ENCODE assay signal across 10 cellular contexts in genomic region chr4:185332575-185333464, GRCh38.
DNase-seq lines count a peak whose midpoint lies in the region; ATAC-seq and TF ChIP-seq lines count a peak whose summit lies in the region.
"Had no signal": no experiment of that assay in that cellular context is flagged by ENCODE, and none has a peak within 500 bp of the region (broad histone marks: within the 10 kb centered on the region; RNA-seq: fewer than 3 reads in every experiment).

No MANE protein-coding gene starts in this region.

- TF ChIP-seq CTCF in GM06990 (IDR thresholded peaks at IDR 0.05; ENCODE audit: insufficient read depth, low read length, poor library complexity, severe bottlenecking), result no peak

- DNase-seq in GM06990 (ENCODE audit: extremely low read depth, insufficient read length), result peak; percentile 59
- no peak for DNase-seq in DMS153 (lab: John Stamatoyannopoulos, UW)
- DNase-seq in KBM-7, result no peak
- DNase-seq in NCI-H345 (lab: John Stamatoyannopoulos, UW), result no peak
- DNase-seq in dermis blood vessel endothelial cell, result no peak
- DNase-seq: activated CD4-positive, alpha-beta T cell treated with anti-CD3 and anti-CD28 coated beads, Interleukin-2, amount 50 U/mL, for 4 hours; naive B cell had no signal

- peak; percentile 72 for ATAC-seq in GM19043 (IDR thresholded peaks at IDR 0.05; ENCODE audit: low read depth, unreplicated experiment)
- peak; percentile 66 for ATAC-seq in HG02588 (IDR thresholded peaks at IDR 0.05; ENCODE audit: unreplicated experiment)
- peak; percentile 87 for ATAC-seq in HG03432 (IDR thresholded peaks at IDR 0.05; ENCODE audit: unreplicated experiment)

- no peak overlapping the region for H3K4me3 ChIP-seq in GM06990 (replicated peaks; ENCODE audit: low read depth, low read length)

- no peaks in the 10 kb centered on the region for H3K27me3 ChIP-seq in GM06990 (replicated peaks; ENCODE audit: control insufficient read depth, insufficient read depth, low read length)

- H3K36me3 ChIP-seq in GM06990 (ENCODE audit: control insufficient read depth, insufficient read depth, low read length), result peaks cover 12% of the 10 kb centered on the region

- in situ Hi-C loops in KBM-7 (cut with MboI; ENCODE audit: low pct_unique_long_range_greater_than_20kb, low sequenced_read_pairs), result no loop called here
